9 cellular contexts compared by ENCODE assay signal in genomic region chr1:201461193-201461657, GRCh38. TPM values are rescaled to one million over a fixed set of nuclear protein-coding genes. Genes with fewer than 3 reads are reported as not detected.
A peak's percentile ranks its signal among the peaks of the same experiment; 100 is the strongest.
DNase-seq lines count a peak whose midpoint lies in the region; TF ChIP-seq lines count a peak whose summit lies in the region.
"Had no signal": no experiment of that assay in that cellular context is flagged by ENCODE, and none has a peak within 500 bp of the region (broad histone marks: within the 10 kb centered on the region; RNA-seq: fewer than 3 reads in every experiment).

No MANE protein-coding gene starts in this region.

- peak overlapping the region; percentile 98 for H3K27ac Mint-ChIP-seq in HFFc6

- peaks cover 89% of the 10 kb centered on the region for H3K4me1 Mint-ChIP-seq in HFFc6 (ENCODE audit: low read depth)

- DNase-seq in HFFc6 (peak; percentile 98), astrocyte of the cerebellum (ENCODE audit: low read depth) (peak; percentile 65), iris pigment epithelial cell (ENCODE audit: low read depth) (peak; percentile 99), ecto neural progenitor cell (ENCODE audit: low spot score) (no peak), NCI-H1436 treated with DMSO at 0.1 percent for 48 hours (lab: John Stamatoyannopoulos, UW) (no peak), NCI-H1694 treated with DMSO at 0.1 percent for 48 hours (lab: John Stamatoyannopoulos, UW) (no peak)
- no peak for DNase-seq in stimulated activated naive CD4-positive, alpha-beta T cell (lab: John Stamatoyannopoulos, UW)

- in situ Hi-C loops in astrocyte of the cerebellum (cut with HindIII; ENCODE audit: low sequenced_read_pairs) = no loop called here

- peak overlapping the region; percentile 32 for H3K27ac ChIP-seq in thymus (ENCODE audit: low read depth)

- H3K36me3 ChIP-seq in thymus (ENCODE audit: control insufficient read depth, insufficient read depth) = peaks cover 5% of the 10 kb centered on the region

- H3K9me3 Mint-ChIP-seq in HFFc6 = no peaks in the 10 kb centered on the region
- H3K9me3 Mint-ChIP-seq: neural crest cell had no signal

- no peaks in the 10 kb centered on the region for H3K27me3 ChIP-seq in thymus (ENCODE audit: control insufficient read depth, insufficient read depth)

- H3K4me3 ChIP-seq in astrocyte of the cerebellum (ENCODE audit: low read depth, low read length) (no peak overlapping the region), thymus (ENCODE audit: low read length) (no peak overlapping the region)

- TF ChIP-seq CTCF in HFFc6 (IDR thresholded peaks at IDR 0.05) (no peak), astrocyte of the cerebellum (IDR thresholded peaks at IDR 0.05; ENCODE audit: low read depth, low read length, missing control alignments) (no peak)

- no peaks in the 10 kb centered on the region for H3K9me3 ChIP-seq in thymus (ENCODE audit: control insufficient read depth)

- 95% methylated on average over 5 of the region's 5 CpGs for WGBS in thymus

- peaks cover 3% of the 10 kb centered on the region for H3K27me3 Mint-ChIP-seq in HFFc6 (ENCODE audit: insufficient read depth)

- H3K4me3 Mint-ChIP-seq in HFFc6 = peak overlapping the region; percentile 81
- H3K4me3 Mint-ChIP-seq: neural crest cell had no signal

- H3K4me1 ChIP-seq in thymus (ENCODE audit: control insufficient read depth, insufficient read depth, low read length) = no peaks in the 10 kb centered on the region

- peaks cover 29% of the 10 kb centered on the region for H3K36me3 Mint-ChIP-seq in HFFc6 (ENCODE audit: low read depth)

RNA-seq across cellular contexts. Expression of gene PHLDA3, which starts 7.8 kb away (rescaled TPM):
- 100 to 1,000 TPM; 101 to 113 (median 108) TPM for total RNA-seq in HFFc6 (2021; fragmentation: NEBNext Ultra II Directional; extraction: Animal tissue kit (Norgen Biotek cat#: 25700))
- polyA plus RNA-seq in thymus = 31.7 TPM

RNA-seq across cellular contexts. Expression of gene TNNI1, which starts 39.7 kb away (rescaled TPM):
- total RNA-seq in HFFc6 (2021; fragmentation: NEBNext Ultra II Directional; extraction: Animal tissue kit (Norgen Biotek cat#: 25700)) = not detected
- 3.5 TPM for polyA plus RNA-seq in thymus

RNA-seq across cellular contexts. Expression of gene CSRP1, which starts 45.7 kb away (rescaled TPM):
- 100 to 1,000 TPM; 540 to 614 (median 577) TPM for total RNA-seq in HFFc6 (2021; fragmentation: NEBNext Ultra II Directional; extraction: Animal tissue kit (Norgen Biotek cat#: 25700))
- polyA plus RNA-seq in thymus = 170 TPM

Comparison
In these comparisons a context has a peak if more than half of its experiments do, and no peak if none do; other contexts are left out.
1. DNase-seq: peak in HFFc6 (single experiment), astrocyte of the cerebellum (single experiment) and iris pigment epithelial cell (single experiment); none in ecto neural progenitor cell (single experiment), NCI-H1436 treated with DMSO at 0.1 percent for 48 hours (single experiment), stimulated activated naive CD4-positive, alpha-beta T cell (0 of 6) and NCI-H1694 treated with DMSO at 0.1 percent for 48 hours (single experiment).